ENCODE assay signal across 26 cellular contexts in genomic region chr1:18748435-18748834, GRCh38.
"Had no signal": no experiment of that assay in that cellular context is flagged by ENCODE, and none has a peak within 500 bp of the region (broad histone marks: within the 10 kb centered on the region; RNA-seq: fewer than 3 reads in every experiment).

No MANE protein-coding gene starts in this region.

- DNase-seq: cerebellar nuclear complex; dorsolateral prefrontal cortex; effector CD4-positive, alpha-beta T cell; endodermal cell; foreskin keratinocyte; heart left ventricle; kidney; left ventricle myocardium inferior; naive B cell; sigmoid colon; stimulated activated CD4-positive, alpha-beta T cell treated with anti-CD3 and anti-CD28 coated beads, Interleukin-2, amount 100 ng/mL, for 24 hours; stimulated activated CD4-positive, alpha-beta T cell treated with anti-CD3 and anti-CD28 coated beads, Interleukin-4, amount 100 ng/mL, for 24 hours; stimulated activated naive CD4-positive, alpha-beta T cell treated with Interleukin-2 at 50 U/mL for 16 hours; substantia nigra had no signal

- H3K27ac ChIP-seq: dorsolateral prefrontal cortex, esophagus muscularis mucosa, foreskin keratinocyte, gastroesophageal sphincter, heart left ventricle, hepatocyte, left ventricle myocardium inferior, prostate gland, right atrium auricular region, sigmoid colon, thoracic aorta, tibial nerve, vagina had no signal

- H3K9me3 ChIP-seq: prostate gland, thoracic aorta, vagina had no signal

- H3K36me3 Mint-ChIP-seq: natural killer cell treated with Interleukin-12 subunit alpha and Interleukin-12 subunit beta and Interleukin-15 and Interleukin-18, amount 100 ng/mL, for 72 hours; stimulated activated effector memory CD8-positive, alpha-beta T cell treated with anti-CD3 and anti-CD28 coated beads, Interleukin-12 subunit alpha, Interleukin-12 subunit beta, amount 100 ng/mL, for 72 hours had no signal

- H3K27me3 ChIP-seq: right atrium auricular region, tibial nerve, vagina had no signal

- H3K36me3 ChIP-seq: esophagus muscularis mucosa, gastroesophageal sphincter, heart left ventricle, left ventricle myocardium inferior, prostate gland, right atrium auricular region, sigmoid colon, thoracic aorta, tibial nerve, vagina had no signal

- H3K4me1 ChIP-seq: esophagus muscularis mucosa, foreskin keratinocyte, gastroesophageal sphincter, heart left ventricle, left ventricle myocardium inferior, prostate gland, right atrium auricular region, sigmoid colon, tibial nerve, vagina had no signal

- FAIRE-seq: kidney had no signal

- H3K27ac Mint-ChIP-seq: endodermal cell; memory B cell; naive B cell; natural killer cell treated with Interleukin-12 subunit alpha and Interleukin-12 subunit beta and Interleukin-15 and Interleukin-18, amount 100 ng/mL, for 72 hours; stimulated activated effector memory CD8-positive, alpha-beta T cell treated with anti-CD3 and anti-CD28 coated beads, Interleukin-12 subunit alpha, Interleukin-12 subunit beta, amount 100 ng/mL, for 72 hours had no signal

- ATAC-seq: foreskin keratinocyte; gastroesophageal sphincter; heart left ventricle; natural killer cell treated with Interleukin-12 subunit alpha and Interleukin-12 subunit beta and Interleukin-15 and Interleukin-18, amount 100 ng/mL, for 72 hours; stimulated activated effector memory CD8-positive, alpha-beta T cell treated with anti-CD3 and anti-CD28 coated beads, Interleukin-12 subunit alpha, Interleukin-12 subunit beta, amount 100 ng/mL, for 72 hours had no signal

- H3K9me3 Mint-ChIP-seq: natural killer cell treated with Interleukin-12 subunit alpha and Interleukin-12 subunit beta and Interleukin-15 and Interleukin-18, amount 100 ng/mL, for 72 hours; stimulated activated effector memory CD8-positive, alpha-beta T cell treated with anti-CD3 and anti-CD28 coated beads, Interleukin-12 subunit alpha, Interleukin-12 subunit beta, amount 100 ng/mL, for 72 hours had no signal

- H3K4me3 ChIP-seq: dorsolateral prefrontal cortex, esophagus muscularis mucosa, gastroesophageal sphincter, heart left ventricle, hepatocyte, left ventricle myocardium inferior, lung, prostate gland, right atrium auricular region, sigmoid colon, thoracic aorta, tibial nerve, vagina had no signal
